In genomic region chr7:12518920-12519681, GRCh38 we compare ENCODE assay signal across 9 cellular contexts. TPM values are rescaled to one million over a fixed set of nuclear protein-coding genes. Genes with fewer than 3 reads are reported as not detected.
DNase-seq lines count a peak whose midpoint lies in the region; ATAC-seq, FAIRE-seq and TF ChIP-seq lines count a peak whose summit lies in the region.
"Had no signal": no experiment of that assay in that cellular context is flagged by ENCODE, and none has a peak within 500 bp of the region (broad histone marks: within the 10 kb centered on the region; RNA-seq: fewer than 3 reads in every experiment).

No MANE protein-coding gene starts in this region.

- H3K27me3 Mint-ChIP-seq in astrocyte (ENCODE audit: low read depth, unreplicated experiment) (no peaks in the 10 kb centered on the region), osteocyte (ENCODE audit: unreplicated experiment) (peaks cover 35% of the 10 kb centered on the region)

- peak; percentile 91 for ATAC-seq in GM21576 (IDR thresholded peaks at IDR 0.05; ENCODE audit: unreplicated experiment)

- no peaks in the 10 kb centered on the region for H3K36me3 ChIP-seq in astrocyte (ENCODE audit: insufficient read depth, low read length)

- H3K27ac Mint-ChIP-seq in astrocyte (ENCODE audit: unreplicated experiment) (no peak overlapping the region), osteocyte (ENCODE audit: unreplicated experiment) (no peak overlapping the region)
- H3K27ac Mint-ChIP-seq: natural killer cell had no signal

- no peaks in the 10 kb centered on the region for H3K27me3 ChIP-seq in HL-60 (ENCODE audit: insufficient read depth, poor library complexity, severe bottlenecking)
- no peaks in the 10 kb centered on the region for H3K27me3 ChIP-seq in astrocyte (ENCODE audit: insufficient read depth, low read length)

- H4K20me1 ChIP-seq in astrocyte (ENCODE audit: insufficient read depth, low read length): no peaks in the 10 kb centered on the region

- H3K4me3 Mint-ChIP-seq in astrocyte (ENCODE audit: unreplicated experiment): no peak overlapping the region
- H3K4me3 Mint-ChIP-seq in osteocyte (ENCODE audit: unreplicated experiment): no peak overlapping the region
- H3K4me3 Mint-ChIP-seq: natural killer cell had no signal

- TF ChIP-seq POLR2A in GM12891 (IDR thresholded peaks at IDR 0.05; ENCODE audit: low read depth, low read length): no peak

- H3K36me3 Mint-ChIP-seq in astrocyte (ENCODE audit: low read depth, unreplicated experiment): no peaks in the 10 kb centered on the region
- H3K36me3 Mint-ChIP-seq in osteocyte (ENCODE audit: unreplicated experiment): no peaks in the 10 kb centered on the region
- H3K36me3 Mint-ChIP-seq: natural killer cell had no signal

- no peak overlapping the region for H2AFZ ChIP-seq in astrocyte (ENCODE audit: low read depth, low read length)

- no peak overlapping the region for H3K9ac ChIP-seq in astrocyte (ENCODE audit: low read length)

- H3K4me3 ChIP-seq in HL-60 (replicated peaks; ENCODE audit: insufficient read depth, low read length) (no peak overlapping the region), astrocyte (ENCODE audit: insufficient read depth, low read depth, low read length) (no peak overlapping the region)

- H3K9me3 Mint-ChIP-seq in astrocyte (ENCODE audit: unreplicated experiment): peaks cover 11% of the 10 kb centered on the region
- H3K9me3 Mint-ChIP-seq in osteocyte (ENCODE audit: unreplicated experiment): peaks cover 25% of the 10 kb centered on the region

- no peak overlapping the region for H3K27ac ChIP-seq in HL-60 (replicated peaks)
- no peak overlapping the region for H3K27ac ChIP-seq in astrocyte (ENCODE audit: low read depth, low read length)
- no peak overlapping the region for H3K27ac ChIP-seq in caudate nucleus (ENCODE audit: low read depth, low read length)

- H3K4me1 ChIP-seq in astrocyte (ENCODE audit: insufficient read depth, low read length): no peaks in the 10 kb centered on the region

- TF ChIP-seq CTCF in HL-60 (IDR thresholded peaks at IDR 0.05; ENCODE audit: insufficient read depth, low read length) (peak; percentile 64), astrocyte (IDR thresholded peaks at IDR 0.05; ENCODE audit: insufficient read depth, low read depth, low read length) (peak; percentile 37), osteocyte (IDR thresholded peaks at IDR 0.05) (peak; percentile 32)

- peak; percentile 64 for FAIRE-seq in GM12891 (lab: Jason Lieb, UNC)
- FAIRE-seq in astrocyte (lab: Jason Lieb, UNC): no peak

- no peak for DNase-seq in GM12891 (ENCODE audit: insufficient read length, low spot score)
- peak in 1 of 2 experiments; percentile 11 for DNase-seq in HL-60 (ENCODE audit: low read depth in 1 of 2, low spot score in 1 of 2)
- no peak for DNase-seq in astrocyte (ENCODE audit: low read depth)
- no peak for DNase-seq in osteocyte (ENCODE audit: extremely low spot score, unreplicated experiment)
- DNase-seq in activated T-cell treated with anti-CD3 and anti-CD28 coated beads, Interleukin-2, amount 50 U/mL, for 1 hour: no peak
- DNase-seq in caudate nucleus (lab: John Stamatoyannopoulos, UW): no peak
- no peak for DNase-seq in NCI-H2081 treated with DMSO at 0.1 percent for 48 hours (lab: John Stamatoyannopoulos, UW)
- DNase-seq: natural killer cell had no signal

- H3K4me1 Mint-ChIP-seq in astrocyte (ENCODE audit: low read depth, unreplicated experiment) (no peaks in the 10 kb centered on the region), osteocyte (ENCODE audit: unreplicated experiment) (no peaks in the 10 kb centered on the region)
- H3K4me1 Mint-ChIP-seq: natural killer cell had no signal

- H3K79me2 ChIP-seq in astrocyte (ENCODE audit: insufficient read depth, low read length): no peaks in the 10 kb centered on the region

- no peak overlapping the region for H3K4me2 ChIP-seq in astrocyte (ENCODE audit: low read length)

- H3K9me3 ChIP-seq in astrocyte (ENCODE audit: insufficient read depth, low read depth, low read length): no peaks in the 10 kb centered on the region

TF ChIP-seq in GM12891, 5 proteins besides CTCF, POLR2A, EP300 and RAD21:
- TF ChIP-seq PAX5 (IDR thresholded peaks at IDR 0.05; ENCODE audit: insufficient read depth, low read length, severe bottlenecking): no peak
- TF ChIP-seq POLR2AphosphoS5 (IDR thresholded peaks at IDR 0.05; ENCODE audit: low read depth, low read length): no peak
- TF ChIP-seq TAF1 (IDR thresholded peaks at IDR 0.05; ENCODE audit: low read depth, low read length): no peak
- TF ChIP-seq SPI1 (IDR thresholded peaks at IDR 0.05; ENCODE audit: low read depth, low read length): no peak
- TF ChIP-seq POU2F2 (IDR thresholded peaks at IDR 0.05; ENCODE audit: low read depth, low read length): no peak

RNA-seq across cellular contexts. Expression of gene SCIN, which starts 51.4 kb away (rescaled TPM):
- polyA plus RNA-seq in GM12891 (2012; ENCODE audit: low read depth, missing spikeins): 0.03 TPM
- total RNA-seq in astrocyte (0.27 TPM in 1 of 2 replicates, not detected in the other), osteocyte (1.6 and 2.5 TPM in 2 replicates)
